ENCODE assay signal across 22 cellular contexts in genomic region chr4:17286737-17287460, GRCh38.
"Had no signal": no experiment of that assay in that cellular context is flagged by ENCODE, and none has a peak within 500 bp of the region (broad histone marks: within the 10 kb centered on the region; RNA-seq: fewer than 3 reads in every experiment).

No MANE protein-coding gene starts in this region.

- H3K27ac ChIP-seq: coronary artery, esophagus muscularis mucosa, lower lobe of right lung, right lobe of liver, skin epidermis, thyroid gland, upper lobe of right lung had no signal

- H3K9me3 Mint-ChIP-seq: activated CD4-positive, alpha-beta memory T cell treated with anti-CD3 and anti-CD28 coated beads for 36 hours; activated naive CD4-positive, alpha-beta T cell treated with anti-CD3 and anti-CD28 coated beads for 36 hours; stimulated activated naive CD8-positive, alpha-beta T cell treated with anti-CD3 and anti-CD28 coated beads, Interleukin-15, Interleukin-2, amounts not matched to agents 100 ng/mL and 50 ng/mL, for 24 hours had no signal

- H3K36me3 ChIP-seq: esophagus muscularis mucosa, lower lobe of right lung, right lobe of liver, thyroid gland, upper lobe of right lung had no signal

- H3K4me3 ChIP-seq: coronary artery, esophagus muscularis mucosa, lower lobe of right lung, right lobe of liver, skin epidermis, thyroid gland, upper lobe of right lung had no signal

- H3K36me3 Mint-ChIP-seq: activated CD4-positive, alpha-beta memory T cell treated with anti-CD3 and anti-CD28 coated beads for 36 hours; naive B cell had no signal

- H3K4me3 Mint-ChIP-seq: activated CD4-positive, alpha-beta memory T cell treated with anti-CD3 and anti-CD28 coated beads for 36 hours; activated naive CD4-positive, alpha-beta T cell treated with anti-CD3 and anti-CD28 coated beads for 36 hours; naive B cell; stimulated activated naive CD8-positive, alpha-beta T cell treated with anti-CD3 and anti-CD28 coated beads, Interleukin-15, Interleukin-2, amounts not matched to agents 100 ng/mL and 50 ng/mL, for 24 hours had no signal

- H3K9me3 ChIP-seq: esophagus muscularis mucosa, lower lobe of right lung, right lobe of liver, thyroid gland, upper lobe of right lung had no signal

- H3K4me1 Mint-ChIP-seq: naive B cell had no signal

- H3K27me3 ChIP-seq: esophagus muscularis mucosa, right lobe of liver, thyroid gland, upper lobe of right lung had no signal

- H3K27ac Mint-ChIP-seq: activated CD4-positive, alpha-beta memory T cell treated with anti-CD3 and anti-CD28 coated beads for 36 hours; activated naive CD4-positive, alpha-beta T cell treated with anti-CD3 and anti-CD28 coated beads for 36 hours; naive B cell; stimulated activated naive CD8-positive, alpha-beta T cell treated with anti-CD3 and anti-CD28 coated beads, Interleukin-15, Interleukin-2, amounts not matched to agents 100 ng/mL and 50 ng/mL, for 24 hours had no signal

- DNase-seq: activated CD4-positive, alpha-beta memory T cell treated with anti-CD3 and anti-CD28 coated beads for 36 hours; activated CD4-positive, alpha-beta T cell treated with anti-CD3 and anti-CD28 coated beads for 4 hours; activated CD4-positive, CD25-positive, alpha-beta regulatory T cell; activated effector memory CD4-positive, alpha-beta T cell treated with Interleukin-2 at 50 U/mL for 16 hours; activated naive CD4-positive, alpha-beta T cell treated with anti-CD3 and anti-CD28 coated beads for 36 hours; activated T-cell treated with anti-CD3 and anti-CD28 coated beads, Interleukin-2, amount 50 U/mL, for 48 hours; amygdala; cerebellar nuclear complex; hippocampal formation; kidney; lower lobe of right lung; naive B cell; nucleus accumbens; right lobe of liver; stimulated activated CD4-positive, alpha-beta T cell treated with anti-CD3 and anti-CD28 coated beads, Interleukin-1b, Interleukin-23, amount 100 ng/mL, for 48 hours; substantia nigra; thyroid gland; upper lobe of right lung had no signal

- H3K4me1 ChIP-seq: right lobe of liver, upper lobe of right lung had no signal
